Comparison of ENCODE assay signal across 13 cellular contexts in the genomic region with DNA sequence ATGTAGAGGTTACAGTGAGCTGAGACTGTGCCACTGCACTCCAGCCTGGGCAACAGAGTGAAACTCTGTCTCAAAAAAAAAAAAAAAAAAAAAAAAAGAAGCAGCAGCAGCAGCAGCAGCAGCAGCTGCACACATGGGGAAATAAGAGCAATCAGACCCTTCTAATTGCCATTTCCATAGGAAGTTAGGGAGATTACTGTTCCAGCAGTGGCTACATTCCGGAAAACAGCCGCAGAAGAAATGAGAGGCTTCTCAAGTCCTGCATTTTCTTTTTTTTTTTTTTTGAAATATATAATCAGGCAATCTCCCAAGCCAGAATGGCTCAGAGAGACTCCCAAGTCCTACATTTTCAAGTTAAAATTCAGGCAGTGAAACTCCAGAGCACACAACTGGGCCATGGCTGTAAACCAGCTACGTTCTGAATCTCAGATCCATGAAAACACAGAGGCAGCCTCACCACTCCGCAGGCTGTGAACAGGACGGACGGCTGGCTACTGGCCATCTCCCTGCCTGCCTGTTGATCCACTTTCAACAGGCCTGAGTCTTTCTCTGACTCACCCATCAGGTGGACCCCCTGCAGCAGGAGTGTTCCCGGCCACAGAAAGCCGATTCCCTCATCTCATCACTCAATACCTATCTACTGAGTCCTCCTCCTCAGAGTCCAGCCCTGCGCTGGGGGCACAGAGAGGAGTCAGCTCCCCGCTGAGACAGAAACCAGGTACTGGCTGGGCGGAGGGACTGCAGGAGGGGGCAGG. TPM values are rescaled to one million over a fixed set of nuclear protein-coding genes. Genes with fewer than 3 reads are reported as not detected.
DNase-seq lines count a peak whose midpoint lies in the region; ATAC-seq and TF ChIP-seq lines count a peak whose summit lies in the region.
"Had no signal": no experiment of that assay in that cellular context is flagged by ENCODE, and none has a peak within 500 bp of the region (broad histone marks: within the 10 kb centered on the region; RNA-seq: fewer than 3 reads in every experiment).

No MANE protein-coding gene starts in this region.

- TF ChIP-seq CTCF in epithelial cell of esophagus (IDR thresholded peaks at IDR 0.05; ENCODE audit: insufficient read depth, low read depth, low read length, missing control alignments), result no peak

- ATAC-seq in Right ventricle myocardium inferior, result peak; percentile 58
- no peak for ATAC-seq in HG03196 (IDR thresholded peaks at IDR 0.05; ENCODE audit: unreplicated experiment)
- ATAC-seq in GM19395 (IDR thresholded peaks at IDR 0.05; ENCODE audit: unreplicated experiment), result no peak

- intact Hi-C loops in Right ventricle myocardium inferior (cut with DNase I), result no loop called here
- intact Hi-C loops in cardiac septum (cut with DNase I), result no loop called here

- no peak overlapping the region for H3K4me3 ChIP-seq in epithelial cell of esophagus (ENCODE audit: low read length)

- DNase-seq in Right ventricle myocardium inferior (ENCODE audit: missing footprints), result peak; percentile 66
- no peak for DNase-seq in cardiac septum (ENCODE audit: low spot score)
- peak; percentile 65 for DNase-seq in epithelial cell of esophagus (ENCODE audit: low read depth)
- DNase-seq in medulla oblongata (ENCODE audit: extremely low spot score), result peak; percentile 68
- DNase-seq in COLO668 (lab: John Stamatoyannopoulos, UW; ENCODE audit: unreplicated experiment), result no peak
- DNase-seq in T-helper 1 cell, result no peak
- DNase-seq: activated B cell treated with CpG ODN at 0.5 μM for 24 hours, kidney glomerular epithelial cell, NCI-H1930, RPMI8226 had no signal

RNA-seq across cellular contexts. Expression of gene TRPV1, which starts 15.0 kb away (rescaled TPM):
- total RNA-seq in Right ventricle myocardium inferior (4.1 TPM), cardiac septum (4.8 TPM)

RNA-seq across cellular contexts. Expression of gene TRPV3, which starts 36.6 kb away (rescaled TPM):
- total RNA-seq in Right ventricle myocardium inferior (0.84 TPM), cardiac septum (1.0 TPM)
- total RNA-seq: pulmonary artery endothelial cell had no signal

RNA-seq across cellular contexts. Expression of gene SHPK, which starts 41.8 kb away (rescaled TPM):
- 4.4 TPM for total RNA-seq in Right ventricle myocardium inferior
- 4.8 TPM for total RNA-seq in cardiac septum

RNA-seq across cellular contexts. Expression of gene CTNS, which starts 42.3 kb away (rescaled TPM):
- total RNA-seq in Right ventricle myocardium inferior (6.6 TPM), cardiac septum (6.4 TPM)

Comparison
In these comparisons a context has a peak if more than half of its experiments do, and no peak if none do; other contexts are left out.
1. DNase-seq: peak in Right ventricle myocardium inferior (single experiment), epithelial cell of esophagus (single experiment) and medulla oblongata (single experiment); none in cardiac septum (single experiment), COLO668 (single experiment) and T-helper 1 cell (0 of 5).